In genomic region chr4:36325916-36326315, GRCh38 we compare ENCODE assay signal across 16 cellular contexts. TPM values are rescaled to one million over a fixed set of nuclear protein-coding genes. Genes with fewer than 3 reads are reported as not detected.
DNase-seq lines count a peak whose midpoint lies in the region; ATAC-seq, FAIRE-seq and TF ChIP-seq lines count a peak whose summit lies in the region.
"Had no signal": no experiment of that assay in that cellular context is flagged by ENCODE, and none has a peak within 500 bp of the region (broad histone marks: within the 10 kb centered on the region; RNA-seq: fewer than 3 reads in every experiment).

No MANE protein-coding gene starts in this region.

- no peak for FAIRE-seq in GM12878 (lab: Jason Lieb, UNC)
- FAIRE-seq: H1 had no signal

- no peaks in the 10 kb centered on the region for H3K27me3 ChIP-seq in HL-60 (ENCODE audit: insufficient read depth, poor library complexity, severe bottlenecking)
- H3K27me3 ChIP-seq in GM12878 (replicated peaks in 1 of 2; ENCODE audit: control insufficient read depth in 2 of 2, insufficient read depth in 2 of 2, low read length in 1 of 2) = no peaks in the 10 kb centered on the region
- H3K27me3 ChIP-seq in gastroesophageal sphincter = no peaks in the 10 kb centered on the region
- H3K27me3 ChIP-seq: esophagus muscularis mucosa had no signal

- RAD21 ChIA-PET in GM12878 (lab: Charles Lee; ENCODE audit: unreplicated experiment) = interaction anchor here (0.6 to 2.3 kb wide), 8 partner anchors 23 to 226 kb away, joined by 3 to 24 read pairs (median 4); partner anchors contain the start of gene ARAP2

- H3K36me3 ChIP-seq in GM12878 (ENCODE audit: control insufficient read depth in 2 of 2, insufficient read depth in 2 of 2, low read length in 1 of 2) (no peaks in the 10 kb centered on the region), gastroesophageal sphincter (no peaks in the 10 kb centered on the region)
- H3K36me3 ChIP-seq: esophagus muscularis mucosa, thoracic aorta had no signal

- no peak for TF ChIP-seq CTCF in HL-60 (IDR thresholded peaks at IDR 0.05; ENCODE audit: insufficient read depth, low read length)
- TF ChIP-seq CTCF in GM12878 (IDR thresholded peaks at IDR 0.05 in 2 of 3, conservative IDR thresholded peaks at IDR 0.05 in 1 of 3; ENCODE audit: control insufficient read depth in 2 of 3, extremely low read depth in 1 of 3, insufficient read depth in 1 of 3, low read depth in 3 of 3, low read length in 3 of 3) = no peak
- TF ChIP-seq CTCF in gastroesophageal sphincter (IDR thresholded peaks at IDR 0.05) = no peak

- DNase-seq in CD1c-positive myeloid dendritic cell (ENCODE audit: extremely low spot score) = peak; percentile 73
- DNase-seq in HL-60 (ENCODE audit: low read depth in 1 of 2, low spot score in 1 of 2) = no peak
- no peak for DNase-seq in GM12878 (ENCODE audit: low read depth, low spot score)
- DNase-seq in erythroblast (lab: John Stamatoyannopoulos, UW) = no peak
- no peak for DNase-seq in DMS79 treated with DMSO at 0.1 percent for 48 hours (lab: John Stamatoyannopoulos, UW)
- DNase-seq: activated CD4-positive, CD25-positive, alpha-beta regulatory T cell treated with anti-CD3 and anti-CD28 coated beads, Interleukin-2, amount 50 U/mL, for 72 hours; head of caudate nucleus; NCI-H1048; NCI-H748 treated with DMSO at 0.1 percent for 48 hours; SW 1271 had no signal

- peak overlapping the region; percentile 42 for H3K9ac ChIP-seq in GM12878 (ENCODE audit: control insufficient read depth, insufficient read depth, low read length)

- SMC1A ChIA-PET in GM12878 (lab: Charles Lee; ENCODE audit: uncharacterized antibody, unreplicated experiment) = interaction anchor here (0.5 to 3.4 kb wide), 24 partner anchors 10 to 1074 kb away, joined by 3 to 32 read pairs (median 4); partner anchors contain the start of gene ARAP2

- H3K9me3 ChIP-seq in GM12878 (replicated peaks; ENCODE audit: control insufficient read depth, insufficient read depth, low read length) (no peaks in the 10 kb centered on the region; the same call in 2 of the 3 replicates), gastroesophageal sphincter (no peaks in the 10 kb centered on the region)
- H3K9me3 ChIP-seq: esophagus muscularis mucosa, thoracic aorta had no signal

- 2% methylated on average over 3 of the region's 3 CpGs for WGBS in GM12878 (ENCODE audit: insufficient coverage, insufficient replicate concordance, low lambda C conversion rate, missing lambda C conversion rate)
- WGBS in gastroesophageal sphincter (ENCODE audit: low coverage in 1 of 2), 2 donors = 64 to 75% methylated on average over 2 to 3 of the region's 3 CpGs

- peak overlapping the region; percentile 62 for H3K4me2 ChIP-seq in GM12878 (ENCODE audit: control insufficient read depth, insufficient read depth)

- H3K4me1 ChIP-seq in GM12878 (ENCODE audit: control insufficient read depth, insufficient read depth, low read length) (peaks cover 55% of the 10 kb centered on the region), gastroesophageal sphincter (no peaks in the 10 kb centered on the region)
- H3K4me1 ChIP-seq: esophagus muscularis mucosa had no signal

- TF ChIP-seq POLR2A in GM12878 (IDR thresholded peaks at IDR 0.05; ENCODE audit: low read depth, low read length) = no peak
- no peak for TF ChIP-seq POLR2A in erythroblast (IDR thresholded peaks at IDR 0.05; ENCODE audit: low read length)
- no peak for TF ChIP-seq POLR2A in gastroesophageal sphincter (IDR thresholded peaks at IDR 0.05)

- TF ChIP-seq EP300 in GM12878 (IDR thresholded peaks at IDR 0.05; ENCODE audit: borderline replicate concordance in 1 of 2, control insufficient read depth in 1 of 2, low read depth in 2 of 2, low read length in 2 of 2) (0 out of 4 replicates have a peak, but pooled peaks of 1 of the 2 experiments have one; percentile 3), gastroesophageal sphincter (IDR thresholded peaks at IDR 0.05) (no peak)

- intact Hi-C loops in GM12878 (cut with micrococcal nuclease; ENCODE audit: unreplicated experiment) = loop anchor here (1.0 kb wide), 2 partner anchors 40 to 82 kb away; partner anchors contain the start of gene ARAP2

- no peaks in the 10 kb centered on the region for H3K79me2 ChIP-seq in GM12878 (ENCODE audit: control insufficient read depth, insufficient read depth, low read length)

- H4K20me1 ChIP-seq in GM12878 (ENCODE audit: control insufficient read depth, insufficient read depth) = no peaks in the 10 kb centered on the region

- peak; percentile 23 for ATAC-seq in GM18502 (IDR thresholded peaks at IDR 0.05; ENCODE audit: poor library complexity, unreplicated experiment)
- ATAC-seq in GM12878 = peak; percentile 29
- no peak for ATAC-seq in HG03457 (IDR thresholded peaks at IDR 0.05; ENCODE audit: unreplicated experiment)
- no peak for ATAC-seq in gastroesophageal sphincter

- BruUV-seq in GM12878 (replicated peaks; lab: Mats Ljungman, UMichigan) = no TSS peak

- POLR2A ChIA-PET in GM12878 (lab: Charles Lee) = interaction anchor here (0.6 to 2.2 kb wide), 5 partner anchors 8 to 73 kb away, joined by 3 to 8 read pairs (median 3); no protein-coding TSS in a partner anchor

- H3K27ac ChIP-seq in HL-60 (replicated peaks) (peak overlapping the region; percentile 44), GM12878 (ENCODE audit: control insufficient read depth, insufficient read depth) (peak overlapping the region; percentile 93), gastroesophageal sphincter (no peak overlapping the region)
- H3K27ac ChIP-seq: esophagus muscularis mucosa, thoracic aorta had no signal

- H3K4me3 ChIP-seq in HL-60 (replicated peaks; ENCODE audit: insufficient read depth, low read length) (no peak overlapping the region), GM12878 (no peak overlapping the region), gastroesophageal sphincter (no peak overlapping the region)
- H3K4me3 ChIP-seq: esophagus muscularis mucosa, thoracic aorta had no signal

- in situ Hi-C loops in GM12878 (cut with MboI) = no loop called here

- TF ChIP-seq RAD21 in GM12878 (IDR thresholded peaks at IDR 0.05; ENCODE audit: insufficient read depth, low read depth, low read length) = no peak

- CTCF ChIA-PET in GM12878 (lab: Yijun Ruan, JAX) = interaction anchor here (0.7 to 1.8 kb wide), 12 partner anchors 8 to 188 kb away, joined by 3 to 11 read pairs (median 4); partner anchors contain the start of gene ARAP2

- H2AFZ ChIP-seq in GM12878 (ENCODE audit: control insufficient read depth, low read depth, low read length) = peak overlapping the region; percentile 70

TF ChIP-seq in GM12878, 131 proteins besides CTCF, POLR2A, EP300 and RAD21 (continues in another document):
- TF ChIP-seq ELK1 (IDR thresholded peaks at IDR 0.05; ENCODE audit: low read depth, low read length) = no peak
- no peak for TF ChIP-seq BMI1 (IDR thresholded peaks at IDR 0.05; ENCODE audit: borderline replicate concordance)

RNA-seq across cellular contexts. Expression of gene DTHD1, which starts 44.5 kb away (rescaled TPM):
- total RNA-seq in GM12878 (2013; cell fraction: nucleolus; rRNA removed) = 0.24 and 0.31 TPM in 2 replicates
- total RNA-seq in GM12878 (2014; rRNA removed) (1.3 TPM in 2 replicates), GM12878 (2014; rRNA removed; fragmentation: Illumina TruSeq; extraction: Trizol) (1.7 and 1.8 TPM in 2 replicates), GM12878 (2021) (2.0 and 2.1 TPM in 2 replicates), gastroesophageal sphincter (under 1 TPM in 2 of 4 donors, not detected in 2; 0.15 to 0.81 TPM)
- 0.28 TPM for polyA plus RNA-seq in GM12878 (2011; ENCODE audit: low read depth)
- polyA plus RNA-seq in GM12878 (2011; rRNA removed) (0.05 and 0.19 TPM in 2 replicates), GM12878 (2014; fragmentation: Illumina TruSeq; extraction: Trizol) (2.8 and 4.6 TPM in 2 replicates), GM12878 (2014; fragmentation: Nextera tagmentation; extraction: Ambion mirVana) (1 to 10 TPM; 1.2 to 1.5 TPM), GM12878 (2014; rRNA removed) (1.1 and 2.2 TPM in 2 replicates), GM12878 (2016; fragmentation: Nextera tagmentation; extraction: Ambion mirVana) (1 to 10 TPM; 1.1 to 1.3 TPM)
- 0.03 TPM in 2 replicates for polyA plus RNA-seq in GM12878 (2011; cell fraction: cytosol; rRNA removed)
- polyA plus RNA-seq in GM12878 (2011; cell fraction: nucleus; rRNA removed) = 0.06 and 0.10 TPM in 2 replicates
- polyA plus RNA-seq in GM12878 (2012) = 0.38 and 0.98 TPM in 2 replicates
- polyA minus RNA-seq in GM12878 (2011; rRNA and poly(A)+ RNA removed) = not detected in 2 replicates
- polyA minus RNA-seq in GM12878 (2011; cell fraction: cytosol; rRNA and poly(A)+ RNA removed) = not detected in 2 replicates
- polyA minus RNA-seq in GM12878 (2011; cell fraction: nucleus; rRNA and poly(A)+ RNA removed) = 0.19 TPM in 1 of 2 replicates, not detected in the other
- total RNA-seq: H1 had no signal
- polyA plus RNA-seq: H1 had no signal

Comparison
In these comparisons a context has a peak if more than half of its experiments do, and no peak if none do; other contexts are left out.
1. ATAC-seq: peak in GM18502 (single experiment) and GM12878 (single experiment); none in HG03457 (single experiment) and gastroesophageal sphincter (single experiment).
2. H3K27ac ChIP-seq: peak in HL-60 (single experiment) and GM12878 (single experiment); none in gastroesophageal sphincter (0 of 4).